17 cellular contexts compared by ENCODE assay signal in the genomic region with DNA sequence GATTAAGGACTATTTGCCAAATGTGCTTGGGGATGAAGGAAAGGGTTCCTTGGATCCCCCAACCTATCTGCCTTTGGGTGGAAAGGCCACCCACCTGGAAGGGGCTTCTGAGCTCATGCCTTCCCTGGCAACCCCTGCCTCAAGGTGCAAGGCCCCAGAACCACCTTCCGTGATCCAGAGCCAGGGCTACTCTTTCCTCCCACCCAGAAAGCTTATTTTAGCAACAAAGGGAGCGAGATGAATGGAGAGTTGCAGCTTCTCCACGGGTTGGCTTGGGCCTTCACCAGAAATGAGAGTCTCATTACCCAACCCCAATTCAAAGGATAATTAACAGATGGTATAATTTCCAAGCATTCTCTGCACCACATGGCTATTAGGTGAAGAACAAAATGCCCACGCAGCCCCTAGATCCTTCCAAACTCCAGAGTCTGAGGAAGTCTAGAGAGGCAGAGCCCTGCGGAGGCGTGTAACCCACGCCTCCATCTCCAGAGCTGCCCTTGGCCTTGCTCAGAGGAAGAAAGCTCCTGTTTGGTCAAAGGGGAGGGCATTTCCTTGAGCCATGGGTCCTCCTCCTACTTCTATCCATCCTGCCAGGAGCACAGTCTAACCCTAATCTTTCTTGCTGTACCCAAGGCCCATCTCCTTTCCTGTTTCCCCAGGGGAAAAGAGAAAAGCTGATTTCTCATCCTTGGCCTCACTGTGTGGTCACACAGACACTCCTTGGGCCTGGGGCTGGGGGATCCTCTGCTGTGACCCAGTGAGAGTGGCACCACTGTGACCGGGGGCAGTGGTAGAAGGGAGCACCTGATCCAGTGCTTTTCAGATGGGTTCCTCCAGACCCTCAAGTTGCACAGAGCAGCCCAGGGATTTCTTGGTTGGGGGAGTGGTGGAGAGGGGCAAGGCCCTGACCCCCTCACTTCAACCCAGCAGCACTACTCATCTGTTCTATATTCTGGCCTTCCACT. TPM values are rescaled to one million over a fixed set of nuclear protein-coding genes. Genes with fewer than 3 reads are reported as not detected.
DNase-seq lines count a peak whose midpoint lies in the region; ATAC-seq and TF ChIP-seq lines count a peak whose summit lies in the region.
"Had no signal": no experiment of that assay in that cellular context is flagged by ENCODE, and none has a peak within 500 bp of the region (broad histone marks: within the 10 kb centered on the region; RNA-seq: fewer than 3 reads in every experiment).

No MANE protein-coding gene starts in this region.

- H3K4me3 ChIP-seq in SK-N-SH (ENCODE audit: low read depth in 2 of 2, low read length in 1 of 2): no peak overlapping the region
- H3K4me3 ChIP-seq in sigmoid colon: no peak overlapping the region

- POLR2A ChIA-PET in SK-N-SH (lab: Yijun Ruan, JAX) (interaction anchor here (0.7 kb wide), 1 partner anchor 147 kb away, joined by 3 read pairs; no protein-coding TSS in a partner anchor), HEK293T (lab: Yijun Ruan, JAX) (interaction anchor here (2.0 to 3.5 kb wide), 2 partner anchors 8 to 33 kb away, joined by 6 to 34 read pairs; no protein-coding TSS in a partner anchor)

- no peaks in the 10 kb centered on the region for H3K9me3 Mint-ChIP-seq in chondrocyte (ENCODE audit: low read depth)

- in situ Hi-C loops in GM13977 (cut with MboI; ENCODE audit: low pct_unique_long_range_greater_than_20kb, low sequenced_read_pairs, unreplicated experiment): no loop called here

- no peak overlapping the region for H3K9ac ChIP-seq in SK-N-SH

- WGBS in SK-N-SH (ENCODE audit: low lambda C conversion rate): 94% methylated on average over 7 of the region's 8 CpGs
- 90 to 91% methylated on average over 8 of the region's 8 CpGs for WGBS in sigmoid colon, 2 donors

- TF ChIP-seq RAD21 in SK-N-SH (IDR thresholded peaks at IDR 0.05; ENCODE audit: low read length): no peak

- no peak for TF ChIP-seq POLR2A in sigmoid colon (IDR thresholded peaks at IDR 0.05)

- no peak overlapping the region for H3K27ac Mint-ChIP-seq in chondrocyte (ENCODE audit: unreplicated experiment)

- TF ChIP-seq EP300 in SK-N-SH (IDR thresholded peaks at IDR 0.05; ENCODE audit: borderline replicate concordance in 1 of 2, low read depth in 1 of 2, low read length in 1 of 2) (no peak), sigmoid colon (IDR thresholded peaks at IDR 0.05) (no peak)

- H3K9me3 ChIP-seq in SK-N-SH: no peaks in the 10 kb centered on the region
- no peaks in the 10 kb centered on the region for H3K9me3 ChIP-seq in sigmoid colon
- H3K9me3 ChIP-seq: Caco-2 had no signal

- H3K79me2 ChIP-seq in SK-N-SH (ENCODE audit: insufficient read depth): no peaks in the 10 kb centered on the region

- no peaks in the 10 kb centered on the region for H3F3A ChIP-seq in SK-N-SH (replicated peaks; ENCODE audit: insufficient read depth)

- H3K27me3 ChIP-seq in SK-N-SH (ENCODE audit: insufficient read depth): no peaks in the 10 kb centered on the region
- H3K27me3 ChIP-seq in sigmoid colon: no peaks in the 10 kb centered on the region

- CTCF ChIA-PET in SK-N-SH (lab: Yijun Ruan, JAX): interaction anchor here (0.6 to 3.7 kb wide), 8 partner anchors 7 to 735 kb away, joined by 3 to 20 read pairs (median 5); no protein-coding TSS in a partner anchor
- CTCF ChIA-PET in HEK293T (lab: Yijun Ruan, JAX): interaction anchor here (0.5 to 2.8 kb wide), 5 partner anchors 8 to 757 kb away, joined by 3 to 9 read pairs (median 4); no protein-coding TSS in a partner anchor

- H4K20me1 ChIP-seq in SK-N-SH (ENCODE audit: insufficient read depth): no peaks in the 10 kb centered on the region

- no peak overlapping the region for H3K27ac ChIP-seq in SK-N-SH (ENCODE audit: low read depth in 2 of 2, low read length in 1 of 2)
- no peak overlapping the region for H3K27ac ChIP-seq in sigmoid colon
- H3K27ac ChIP-seq: C4-2B had no signal

- DNase-seq in SK-N-SH: peak; percentile 5
- DNase-seq in GM13977 (ENCODE audit: low spot score): peak; percentile 29
- DNase-seq in chondrocyte (ENCODE audit: low spot score): peak; percentile 56
- DNase-seq in sigmoid colon: peak; percentile 44
- DNase-seq in COLO829 (ENCODE audit: low spot score): no peak
- no peak for DNase-seq in HEK293T (ENCODE audit: extremely low spot score)
- DNase-seq: 8988T, DMS53, Kasumi-1, MM.1S, NCI-H1105, NCI-H1694, NCI-H510A treated with DMSO at 0.1 percent for 48 hours had no signal

- H2AFZ ChIP-seq in SK-N-SH (ENCODE audit: low read depth): no peak overlapping the region

- no peaks in the 10 kb centered on the region for H3K9me2 ChIP-seq in SK-N-SH

- intact Hi-C loops in sigmoid colon (cut with DNase I): no loop called here

- TF ChIP-seq CTCF in SK-N-SH (IDR thresholded peaks at IDR 0.05): no peak
- no peak for TF ChIP-seq CTCF in GM13977 (IDR thresholded peaks at IDR 0.05; ENCODE audit: extremely low read depth, insufficient read depth, missing control alignments)
- no peak for TF ChIP-seq CTCF in chondrocyte (IDR thresholded peaks at IDR 0.05)
- no peak for TF ChIP-seq CTCF in sigmoid colon (IDR thresholded peaks at IDR 0.05)

- H3K4me1 Mint-ChIP-seq in chondrocyte (ENCODE audit: low read depth): peaks cover 11% of the 10 kb centered on the region

- H3K4me1 ChIP-seq in SK-N-SH (ENCODE audit: control insufficient read depth in 1 of 2, insufficient read depth in 2 of 2, low read depth in 1 of 2, low read length in 1 of 2): peaks cover 0 to 18% of the 10 kb centered on the region in 2 experiments; a peak in 1 of 4 replicates
- peaks cover 0 to 15% (median 13%) of the 10 kb centered on the region in 4 donors for H3K4me1 ChIP-seq in sigmoid colon

- no peak for ATAC-seq in SK-N-SH treated with all-trans-retinoic acid at 6 μM for 48 hours
- no peak for ATAC-seq in GM18519 (IDR thresholded peaks at IDR 0.05; ENCODE audit: low FRiP score, unreplicated experiment)

- no peak overlapping the region for H3K4me3 Mint-ChIP-seq in chondrocyte (ENCODE audit: unreplicated experiment)

- H3K36me3 ChIP-seq in SK-N-SH (replicated peaks in 1 of 2; ENCODE audit: control insufficient read depth in 1 of 2, insufficient read depth in 2 of 2, low read length in 1 of 2) (no peaks in the 10 kb centered on the region), sigmoid colon (no peaks in the 10 kb centered on the region)

- H3K36me3 Mint-ChIP-seq in chondrocyte (ENCODE audit: low read depth): no peaks in the 10 kb centered on the region

- no peaks in the 10 kb centered on the region for H3K27me3 Mint-ChIP-seq in chondrocyte (ENCODE audit: low read depth)

- no peak overlapping the region for H3K4me2 ChIP-seq in SK-N-SH

TF ChIP-seq in SK-N-SH, 30 proteins besides CTCF, POLR2A, EP300 and RAD21:
- no peak for TF ChIP-seq GABPA (IDR thresholded peaks at IDR 0.05; ENCODE audit: low read depth)
TF ChIP-seq in SK-N-SH: peak in this region for 0.

TF ChIP-seq in SK-N-SH treated with all-trans-retinoic acid at 6 μM for 48 hours, 23 proteins besides CTCF, POLR2A, EP300 and RAD21 (continues in another document):
- TF ChIP-seq PPARA (CRISPR knock-in tag; IDR thresholded peaks at IDR 0.05; ENCODE audit: borderline replicate concordance): no peak

TF ChIP-seq in HEK293T, 16 proteins besides CTCF, POLR2A, EP300 and RAD21 (continues in another document):
- TF ChIP-seq ARNT (IDR thresholded peaks at IDR 0.05) (no peak), TARDBP (IDR thresholded peaks at IDR 0.05) (no peak), ZNF384 (IDR thresholded peaks at IDR 0.05) (no peak), FOXK2 (IDR thresholded peaks at IDR 0.05) (no peak), FOXM1 (IDR thresholded peaks at IDR 0.05; ENCODE audit: borderline replicate concordance) (no peak), CTBP1 (IDR thresholded peaks at IDR 0.05; ENCODE audit: borderline replicate concordance) (no peak), NFRKB (IDR thresholded peaks at IDR 0.05) (no peak), FOXA1 (IDR thresholded peaks at IDR 0.05) (no peak), SUZ12 (IDR thresholded peaks at IDR 0.05) (no peak), LEF1 (IDR thresholded peaks at IDR 0.05; ENCODE audit: borderline replicate concordance) (no peak), HDGF (IDR thresholded peaks at IDR 0.05; ENCODE audit: borderline replicate concordance) (no peak), PKNOX1 (IDR thresholded peaks at IDR 0.05) (no peak), BHLHE40 (IDR thresholded peaks at IDR 0.05; ENCODE audit: borderline replicate concordance) (no peak), ELF4 (IDR thresholded peaks at IDR 0.05) (no peak)

RNA-seq across cellular contexts. Expression of gene CELSR2, which starts 1.7 kb away (rescaled TPM):
- 1.7 and 3.5 TPM in 2 replicates for polyA plus RNA-seq in SK-N-SH (2012; rRNA removed)
- polyA plus RNA-seq in SK-N-SH (2012; cell fraction: cytosol; rRNA removed): 2.0 and 3.3 TPM in 2 replicates
- 9.3 and 12.7 TPM in 2 replicates for polyA plus RNA-seq in SK-N-SH (2012; cell fraction: nucleus; rRNA removed)
- 8.6 to 10.3 TPM (median 9.9 TPM) in 3 replicates for total RNA-seq in chondrocyte
- total RNA-seq in sigmoid colon: 10 to 100 TPM in 1 of 4 donors, 1 to 10 TPM in 3; 3.6 to 10.8 (median 5.3) TPM
- polyA plus RNA-seq in sigmoid colon: 1 to 10 TPM in 1 of 3 donors, under 1 TPM in 2; under 0.01 to 3.3 (median under 0.01) TPM

RNA-seq across cellular contexts. Expression of gene SARS1, which starts 34.0 kb away (rescaled TPM):
- polyA plus RNA-seq in SK-N-SH (2012; rRNA removed) (98.3 and 106 TPM in 2 replicates), sigmoid colon (100 to 1,000 TPM; 100 to 135 (median 108) TPM)
- polyA plus RNA-seq in SK-N-SH (2012; cell fraction: cytosol; rRNA removed): 95.9 and 106 TPM in 2 replicates
- polyA plus RNA-seq in SK-N-SH (2012; cell fraction: nucleus; rRNA removed): 152 and 184 TPM in 2 replicates
- total RNA-seq in chondrocyte (127 to 354 TPM (median 348 TPM) in 3 replicates), sigmoid colon (100 to 1,000 TPM; 106 to 160 (median 148) TPM)

RNA-seq across cellular contexts. Expression of gene PSRC1, which starts 35.3 kb away (rescaled TPM):
- polyA plus RNA-seq in SK-N-SH (2012; rRNA removed): 19.4 and 20.3 TPM in 2 replicates
- 8.7 and 10.6 TPM in 2 replicates for polyA plus RNA-seq in SK-N-SH (2012; cell fraction: cytosol; rRNA removed)
- polyA plus RNA-seq in SK-N-SH (2012; cell fraction: nucleus; rRNA removed): 69.0 and 95.3 TPM in 2 replicates
- 4.3 to 6.6 TPM (median 6.5 TPM) in 3 replicates for total RNA-seq in chondrocyte
- total RNA-seq in sigmoid colon: 10 to 100 TPM in 1 of 4 donors, 1 to 10 TPM in 3; 2.3 to 13.6 (median 7.4) TPM
- polyA plus RNA-seq in sigmoid colon: 10 to 100 TPM in 1 of 3 donors, 1 to 10 TPM in 2; 3.0 to 12.2 (median 3.6) TPM

RNA-seq across cellular contexts. Expression of gene MYBPHL, which starts 59.1 kb away (rescaled TPM):
- 0.07 TPM in 1 of 2 replicates, not detected in the other for polyA plus RNA-seq in SK-N-SH (2012; rRNA removed)
- 0.03 and 0.04 TPM in 2 replicates for polyA plus RNA-seq in SK-N-SH (2012; cell fraction: cytosol; rRNA removed)
- 0.06 and 0.63 TPM in 2 replicates for polyA plus RNA-seq in SK-N-SH (2012; cell fraction: nucleus; rRNA removed)
- total RNA-seq in chondrocyte: not detected in 3 replicates
- total RNA-seq in sigmoid colon: not detected
- polyA plus RNA-seq in sigmoid colon: not detected
- total RNA-seq: Caco-2 had no signal

Comparison
In these comparisons a context has a peak if more than half of its experiments do, and no peak if none do; other contexts are left out.
1. DNase-seq: peak in SK-N-SH (single experiment), GM13977 (single experiment), chondrocyte (single experiment) and sigmoid colon (single experiment); none in COLO829 (single experiment) and HEK293T (single experiment).